9 cellular contexts compared by ENCODE assay signal in the genomic region with DNA sequence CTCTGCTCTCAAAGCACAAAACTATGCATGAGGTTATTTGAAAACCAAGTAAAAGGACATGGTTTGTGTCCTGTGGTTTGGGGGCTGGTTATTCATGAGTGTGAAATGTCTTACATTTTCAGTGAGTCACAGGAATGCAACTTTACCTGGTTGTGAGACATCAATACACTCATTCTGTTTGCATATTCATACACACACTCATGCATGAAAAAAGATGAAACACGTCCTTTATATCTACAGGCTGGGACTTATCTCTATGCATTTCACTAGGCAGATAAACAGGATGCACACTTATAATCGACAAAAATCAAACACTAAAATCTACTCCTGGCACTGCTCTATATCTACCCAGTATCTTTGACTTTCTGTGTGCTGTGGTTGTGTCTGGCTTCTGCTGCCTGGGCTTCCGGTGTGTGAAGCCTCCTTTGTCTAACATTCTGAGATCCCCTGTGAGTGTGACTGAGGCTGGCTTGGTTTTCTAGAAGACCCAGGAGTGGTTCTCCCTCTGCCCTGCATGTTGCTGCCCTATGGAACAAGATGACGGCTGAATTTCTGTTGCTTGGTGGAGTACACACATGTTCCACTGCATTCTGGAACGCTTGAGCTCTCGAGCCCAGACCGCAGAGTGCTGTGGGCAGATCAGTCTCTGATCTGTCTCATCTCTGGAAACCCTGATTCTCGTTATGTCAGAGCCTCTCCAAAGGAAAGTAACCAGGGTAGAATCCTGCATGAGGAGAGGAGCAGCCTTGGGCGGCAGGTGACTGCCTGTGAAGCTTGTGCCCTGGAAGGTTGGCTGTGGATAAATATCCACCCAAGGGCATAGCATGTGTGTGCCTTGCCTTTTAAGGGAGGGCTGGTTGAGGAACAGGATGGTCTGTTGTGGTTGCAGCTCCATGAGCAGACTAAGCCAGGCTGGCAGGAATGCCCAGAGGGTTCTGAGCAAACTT. TPM values are rescaled to one million over a fixed set of nuclear protein-coding genes. Genes with fewer than 3 reads are reported as not detected.
A peak's percentile ranks its signal among the peaks of the same experiment; 100 is the strongest.
DNase-seq lines count a peak whose midpoint lies in the region; ATAC-seq and TF ChIP-seq lines count a peak whose summit lies in the region.
"Had no signal": no experiment of that assay in that cellular context is flagged by ENCODE, and none has a peak within 500 bp of the region (broad histone marks: within the 10 kb centered on the region; RNA-seq: fewer than 3 reads in every experiment).

No MANE protein-coding gene starts in this region.

- no peak for TF ChIP-seq POLR2A in body of pancreas (IDR thresholded peaks at IDR 0.05)

- H3K27me3 ChIP-seq in H7 (ENCODE audit: control insufficient read depth, insufficient read depth, low read length) (no peaks in the 10 kb centered on the region), body of pancreas (no peaks in the 10 kb centered on the region)

- no peak overlapping the region for H3K27ac ChIP-seq in body of pancreas

- no peak overlapping the region for H3K4me3 ChIP-seq in H7 (ENCODE audit: insufficient read depth, low read depth, low read length)
- no peak overlapping the region for H3K4me3 ChIP-seq in body of pancreas

- peak; percentile 61 for ATAC-seq in Right ventricle myocardium superior (ENCODE audit: poor library complexity)
- ATAC-seq in body of pancreas = no peak

- intact Hi-C loops in Right ventricle myocardium superior (cut with DNase I) = no loop called here
- intact Hi-C loops in cardiac septum (cut with DNase I) = no loop called here
- intact Hi-C loops in body of pancreas (cut with DNase I) = no loop called here

- 51 to 58% methylated on average over 9 of the region's 9 CpGs for WGBS in body of pancreas, 2 donors

- DNase-seq in Right ventricle myocardium superior = no peak
- DNase-seq in cardiac septum (ENCODE audit: low spot score) = no peak
- DNase-seq in Kasumi-1 (lab: John Stamatoyannopoulos, UW) = peak; percentile 34 to 40
- peak; percentile 82 for DNase-seq in activated CD8-positive, alpha-beta memory T cell treated with anti-CD3 and anti-CD28 coated beads, Interleukin-2, amount 50 U/mL, for 48 hours
- peak; percentile 34 for DNase-seq in hepatic stellate cell (ENCODE audit: low spot score)
- DNase-seq in stimulated activated CD8-positive, alpha-beta memory T cell treated with anti-CD3 and anti-CD28 coated beads, Interleukin-4, amount 100 ng/mL, for 4 hours (ENCODE audit: low read depth in 2 of 2, low spot score in 1 of 2) = peak; percentile 59 to 63
- DNase-seq in H7 = no peak
- DNase-seq in body of pancreas = no peak

- no peak for TF ChIP-seq CTCF in body of pancreas (IDR thresholded peaks at IDR 0.05)

- no peaks in the 10 kb centered on the region for H3K9me3 ChIP-seq in body of pancreas

- H3K36me3 ChIP-seq in H7 (replicated peaks; ENCODE audit: control insufficient read depth, insufficient read depth, low read length) (no peaks in the 10 kb centered on the region), body of pancreas (replicated peaks in 1 of 2; ENCODE audit: insufficient read depth in 1 of 2, low read depth in 2 of 2) (no peaks in the 10 kb centered on the region)

- H3K4me1 ChIP-seq in body of pancreas = no peaks in the 10 kb centered on the region

RNA-seq across cellular contexts. Expression of a gene that starts 19.7 kb away (rescaled TPM):
- total RNA-seq in Right ventricle myocardium superior (not detected), cardiac septum (0.27 TPM), body of pancreas (not detected)
- not detected in 2 replicates for total RNA-seq in H7 (2014; rRNA removed; shearing (Covaris generic))
- total RNA-seq: glomerular endothelial cell had no signal

Comparison
In these comparisons a context has a peak if more than half of its experiments do, and no peak if none do; other contexts are left out.
1. DNase-seq: peak in Kasumi-1 (2 of 2), activated CD8-positive, alpha-beta memory T cell treated with anti-CD3 and anti-CD28 coated beads, Interleukin-2, amount 50 U/mL, for 48 hours (single experiment), hepatic stellate cell (single experiment) and stimulated activated CD8-positive, alpha-beta memory T cell treated with anti-CD3 and anti-CD28 coated beads, Interleukin-4, amount 100 ng/mL, for 4 hours (2 of 2); none in Right ventricle myocardium superior (single experiment), cardiac septum (single experiment), H7 (single experiment) and body of pancreas (0 of 4).